In genomic region chr10:72332423-72333110, GRCh38 we compare ENCODE assay signal across 8 cellular contexts. TPM values are rescaled to one million over a fixed set of nuclear protein-coding genes. Genes with fewer than 3 reads are reported as not detected.
DNase-seq lines count a peak whose midpoint lies in the region; ATAC-seq and TF ChIP-seq lines count a peak whose summit lies in the region.

No MANE protein-coding gene starts in this region.

- H3K36me3 Mint-ChIP-seq in activated CD4-positive, alpha-beta T cell treated with anti-CD3 and anti-CD28 coated beads, Interleukin-2, amount 10 ng/mL, durations not matched to agents 24 days and 14 days (ENCODE audit: low read depth) = peaks cover 27% of the 10 kb centered on the region
- H3K36me3 Mint-ChIP-seq in activated naive CD8-positive, alpha-beta T cell = peaks cover 3% of the 10 kb centered on the region

- peaks cover 83% of the 10 kb centered on the region for H3K4me1 Mint-ChIP-seq in activated CD4-positive, alpha-beta T cell treated with anti-CD3 and anti-CD28 coated beads, Interleukin-2, amount 10 ng/mL, durations not matched to agents 24 days and 14 days
- H3K4me1 Mint-ChIP-seq in activated naive CD8-positive, alpha-beta T cell (ENCODE audit: low read depth) = peaks cover 83% of the 10 kb centered on the region

- peak overlapping the region; percentile 88 for H3K4me3 Mint-ChIP-seq in activated CD4-positive, alpha-beta T cell treated with anti-CD3 and anti-CD28 coated beads, Interleukin-2, amount 10 ng/mL, durations not matched to agents 24 days and 14 days
- no peak overlapping the region for H3K4me3 Mint-ChIP-seq in activated naive CD8-positive, alpha-beta T cell

- H3K27ac Mint-ChIP-seq in activated CD4-positive, alpha-beta T cell treated with anti-CD3 and anti-CD28 coated beads, Interleukin-2, amount 10 ng/mL, durations not matched to agents 24 days and 14 days = peak overlapping the region; percentile 99
- H3K27ac Mint-ChIP-seq in activated naive CD8-positive, alpha-beta T cell = peak overlapping the region; percentile 50

- 42% methylated on average over 3 of the region's 12 CpGs for WGBS in right lobe of liver (ENCODE audit: insufficient coverage, low coverage, low lambda C conversion rate, missing lambda C conversion rate)

- H3K9me3 ChIP-seq in right lobe of liver = no peaks in the 10 kb centered on the region

- H3K27me3 ChIP-seq in right lobe of liver = no peaks in the 10 kb centered on the region

- TF ChIP-seq CTCF in right lobe of liver (IDR thresholded peaks at IDR 0.05) = no peak

- peak overlapping the region; percentile 90 to 97 (median 94) for H3K27ac ChIP-seq in right lobe of liver
- H3K27ac ChIP-seq in temporal lobe (ENCODE audit: low read depth, low read length) = peak overlapping the region; percentile 91

- H3K4me1 ChIP-seq in right lobe of liver = peaks cover 0 to 90% (median 52%) of the 10 kb centered on the region in 4 donors

- peaks cover 0 to 3% (median 0%) of the 10 kb centered on the region in 4 donors for H3K36me3 ChIP-seq in right lobe of liver

- TF ChIP-seq POLR2A in right lobe of liver (IDR thresholded peaks at IDR 0.05) = no peak

- H3K4me3 ChIP-seq in right lobe of liver = no peak overlapping the region

- intact Hi-C loops in activated CD4-positive, alpha-beta T cell treated with anti-CD3 and anti-CD28 coated beads, Interleukin-2, amount 10 ng/mL, durations not matched to agents 24 days and 14 days (cut with micrococcal nuclease) = loop anchor here (5.0 to 10.0 kb wide), 2 partner anchors 245 to 398 kb away; partner anchors contain the start of gene SPOCK2
- intact Hi-C loops in right lobe of liver (cut with DNase I) = loop anchor here in 1 of 2 donors (10.0 kb wide), 1 partner anchor 208 kb away; no protein-coding TSS in a partner anchor

- no peak for DNase-seq in activated CD4-positive, alpha-beta T cell treated with anti-CD3 and anti-CD28 coated beads, Interleukin-2, amount 10 ng/mL, durations not matched to agents 24 days and 14 days
- no peak for DNase-seq in activated CD4-positive, alpha-beta T cell treated with anti-CD3 and anti-CD28 coated beads, Interleukin-2, amount 50 U/mL, for 48 hours
- DNase-seq in right lobe of liver (no peak), NCI-H526 (lab: John Stamatoyannopoulos, UW) (no peak)
- DNase-seq in stimulated activated CD4-positive, alpha-beta T cell treated with anti-CD3 and anti-CD28 coated beads, Interleukin-4, amount 100 ng/mL, for 1 hour = no peak

- no peaks in the 10 kb centered on the region for H3K27me3 Mint-ChIP-seq in activated CD4-positive, alpha-beta T cell treated with anti-CD3 and anti-CD28 coated beads, Interleukin-2, amount 10 ng/mL, durations not matched to agents 24 days and 14 days
- no peaks in the 10 kb centered on the region for H3K27me3 Mint-ChIP-seq in activated naive CD8-positive, alpha-beta T cell

- ATAC-seq in right lobe of liver (no peak), GM21619 (IDR thresholded peaks at IDR 0.05; ENCODE audit: unreplicated experiment) (no peak)

- no peaks in the 10 kb centered on the region for H3K9me3 Mint-ChIP-seq in activated CD4-positive, alpha-beta T cell treated with anti-CD3 and anti-CD28 coated beads, Interleukin-2, amount 10 ng/mL, durations not matched to agents 24 days and 14 days
- H3K9me3 Mint-ChIP-seq in activated naive CD8-positive, alpha-beta T cell (ENCODE audit: low read depth) = no peaks in the 10 kb centered on the region

RNA-seq across cellular contexts. Expression of gene DNAJB12, which starts 22.2 kb away (rescaled TPM):
- total RNA-seq in activated CD4-positive, alpha-beta T cell treated with anti-CD3 and anti-CD28 coated beads, Interleukin-2, amount 10 ng/mL, durations not matched to agents 24 days and 14 days = 32.5 and 35.1 TPM in 2 replicates
- 10 to 100 TPM; 16.6 to 22.1 (median 19.2) TPM for total RNA-seq in right lobe of liver
- 13.0 TPM for total RNA-seq in temporal lobe

RNA-seq across cellular contexts. Expression of gene DDIT4, which starts 58.8 kb away (rescaled TPM):
- total RNA-seq in activated CD4-positive, alpha-beta T cell treated with anti-CD3 and anti-CD28 coated beads, Interleukin-2, amount 10 ng/mL, durations not matched to agents 24 days and 14 days = 260 and 271 TPM in 2 replicates
- total RNA-seq in right lobe of liver = 100 to 1,000 TPM in 4 of 6 experiments, 10 to 100 TPM in 2; 51.7 to 180 (median 143) TPM
- total RNA-seq in temporal lobe = 20.4 TPM
